In the genomic region with DNA sequence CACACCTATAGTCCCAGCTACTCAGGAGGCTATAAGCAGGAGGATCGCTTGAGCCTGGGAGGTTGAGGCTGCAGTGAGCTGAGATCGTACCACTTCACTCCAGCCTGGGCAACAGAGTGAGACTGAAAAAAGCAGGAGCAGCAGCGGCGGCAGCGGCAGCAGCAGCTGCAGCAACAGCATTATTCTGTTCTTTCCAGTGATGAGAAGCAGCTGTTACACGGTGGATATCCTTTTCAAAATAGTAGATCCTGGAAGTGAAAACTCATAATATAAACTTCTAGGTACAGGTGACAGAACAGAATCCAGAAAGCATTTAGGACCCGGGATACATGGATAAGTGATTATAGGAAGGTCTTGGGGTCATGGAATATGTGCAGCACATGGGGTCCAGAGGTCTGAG, we compare ENCODE assay signal across 30 cellular contexts. TPM values are rescaled to one million over a fixed set of nuclear protein-coding genes. Genes with fewer than 3 reads are reported as not detected.
"Had no signal": no experiment of that assay in that cellular context is flagged by ENCODE, and none has a peak within 500 bp of the region (broad histone marks: within the 10 kb centered on the region; RNA-seq: fewer than 3 reads in every experiment).

No MANE protein-coding gene starts in this region.

- H3K27ac Mint-ChIP-seq: dendritic cell treated with granulocyte-macrophage colony-stimulating factor and Interleukin-4, amounts not matched to agents 40 ng/mL and 50 ng/mL, for 4 days; endodermal cell; naive thymus-derived CD4-positive, alpha-beta T cell; nephron; neural progenitor cell; progenitor cell of endocrine pancreas; stimulated activated naive CD8-positive, alpha-beta T cell treated with anti-CD3 and anti-CD28 coated beads, Interleukin-15, amount 100 ng/mL, for 72 hours had no signal

- H3K9me3 ChIP-seq: gastrocnemius medialis, left lung, right lobe of liver, suprapubic skin, transverse colon, vagina had no signal

- FAIRE-seq: kidney had no signal

- H3K9ac ChIP-seq: neural progenitor cell, parathyroid adenoma had no signal

- H3K79me2 ChIP-seq: parathyroid adenoma had no signal

- H3K4me1 ChIP-seq: gastrocnemius medialis, parathyroid adenoma, suprapubic skin, vagina had no signal

- H3K4me2 ChIP-seq: neural progenitor cell, smooth muscle cell had no signal

- H3K27me3 ChIP-seq: right lobe of liver, vagina had no signal

- DNase-seq: effector CD8-positive, alpha-beta T cell; endodermal cell; gastrocnemius medialis; head of caudate nucleus; kidney; left lung; mesendoderm; midbrain; naive thymus-derived CD4-positive, alpha-beta T cell; right lobe of liver; stimulated activated CD4-positive, alpha-beta T cell treated with anti-CD3 and anti-CD28 coated beads, Interleukin-12 subunit alpha, Interleukin-12 subunit beta, amount 100 ng/mL, for 4 hours; stimulated activated CD4-positive, alpha-beta T cell treated with anti-CD3 and anti-CD28 coated beads, Interleukin-1b, Interleukin-23, amount 100 ng/mL, for 48 hours; stimulated activated CD4-positive, alpha-beta T cell treated with anti-CD3 and anti-CD28 coated beads, Interleukin-4, amount 100 ng/mL, for 1 hour; stimulated activated CD8-positive, alpha-beta memory T cell treated with anti-CD3 and anti-CD28 coated beads, Interleukin-4, amount 100 ng/mL, for 48 hours; stimulated activated naive CD4-positive, alpha-beta T cell; stimulated activated naive CD8-positive, alpha-beta T cell treated with anti-CD3 and anti-CD28 coated beads, Interleukin-15, amount 100 ng/mL, for 72 hours; transverse colon had no signal

- H3K4me1 Mint-ChIP-seq: neural progenitor cell had no signal

- ATAC-seq: esophagus mucosa; gastrocnemius medialis; left lung; naive thymus-derived CD4-positive, alpha-beta T cell; right lobe of liver; stimulated activated naive CD8-positive, alpha-beta T cell treated with anti-CD3 and anti-CD28 coated beads, Interleukin-15, amount 100 ng/mL, for 72 hours had no signal

- H3K4me3 ChIP-seq: gastrocnemius medialis, left lung, neural progenitor cell, right lobe of liver, smooth muscle cell, suprapubic skin, transverse colon, vagina had no signal

- H3K9me3 Mint-ChIP-seq: dendritic cell treated with granulocyte-macrophage colony-stimulating factor and Interleukin-4, amounts not matched to agents 40 ng/mL and 50 ng/mL, for 4 days; naive thymus-derived CD4-positive, alpha-beta T cell; nephron; neural progenitor cell had no signal

- H3K4me3 Mint-ChIP-seq: dendritic cell treated with granulocyte-macrophage colony-stimulating factor and Interleukin-4, amounts not matched to agents 40 ng/mL and 50 ng/mL, for 4 days; endodermal cell; nephron; neural progenitor cell; stimulated activated naive CD8-positive, alpha-beta T cell treated with anti-CD3 and anti-CD28 coated beads, Interleukin-15, amount 100 ng/mL, for 72 hours had no signal

- H3K36me3 Mint-ChIP-seq: neural progenitor cell had no signal

- H3K27me3 Mint-ChIP-seq: progenitor cell of endocrine pancreas had no signal

- H2AFZ ChIP-seq: neural progenitor cell, parathyroid adenoma had no signal

- H3K36me3 ChIP-seq: gastrocnemius medialis, left lung, neural progenitor cell, right lobe of liver, suprapubic skin, transverse colon, vagina had no signal

- H3K27ac ChIP-seq: epithelial cell of prostate, gastrocnemius medialis, left lung, neural progenitor cell, parathyroid adenoma, right lobe of liver, suprapubic skin, transverse colon, vagina had no signal

RNA-seq across cellular contexts. Expression of a gene that starts 17.8 kb away (rescaled TPM):
- total RNA-seq: esophagus mucosa, gastrocnemius medialis, lower leg skin, lung microvascular endothelial cell, osteoblast, smooth muscle cell, suprapubic skin, vagina had no signal
- polyA plus RNA-seq: naive thymus-derived CD4-positive, alpha-beta T cell; smooth muscle cell had no signal
